8 cellular contexts compared by ENCODE assay signal in the genomic region with DNA sequence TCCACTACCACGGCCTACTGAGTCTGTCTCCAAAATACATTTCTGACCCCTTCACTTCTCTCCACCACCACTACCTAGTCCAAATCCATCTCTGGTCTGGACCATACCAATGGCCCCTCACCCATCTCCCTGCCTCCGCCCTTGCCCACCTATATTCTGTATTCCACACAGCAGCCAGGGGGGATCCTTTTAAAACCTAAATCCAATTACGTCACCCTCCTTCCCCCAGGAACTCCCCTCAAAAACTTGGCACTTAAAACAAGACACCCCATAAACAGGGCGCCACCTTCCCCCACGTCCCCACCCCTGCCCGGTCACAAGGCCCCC. TPM values are rescaled to one million over a fixed set of nuclear protein-coding genes. Genes with fewer than 3 reads are reported as not detected.
DNase-seq lines count a peak whose midpoint lies in the region; ATAC-seq and TF ChIP-seq lines count a peak whose summit lies in the region.

No MANE protein-coding gene starts in this region.

- no peak for DNase-seq in SK-N-MC (ENCODE audit: low read depth, low spot score)
- no peak for DNase-seq in fibroblast of pulmonary artery (ENCODE audit: low read depth)
- no peak for DNase-seq in psoas muscle
- no peak for DNase-seq in GM13976 (ENCODE audit: low spot score)
- no peak for DNase-seq in NCI-H446 (lab: John Stamatoyannopoulos, UW)
- DNase-seq in NCI-H1930 (lab: John Stamatoyannopoulos, UW), result no peak

- 1 to 6% (median 2%) methylated on average over 6 of the region's 6 CpGs for WGBS in psoas muscle, 3 donors

- H3K4me1 ChIP-seq in psoas muscle, result peaks cover 11% of the 10 kb centered on the region

- intact Hi-C loops in psoas muscle (cut with DNase I), result loop anchor here in 1 of 2 donors (5.0 kb wide), 2 partner anchors 99 to 129 kb away; no protein-coding TSS in a partner anchor

- H3K9ac ChIP-seq in SK-N-MC (ENCODE audit: insufficient read length), result peak overlapping the region; percentile 96

- H3K9me3 ChIP-seq in SK-N-MC (ENCODE audit: low read depth, low read length) (0 out of 2 replicates have a peak, but pooled peaks cover 5% of the 10 kb centered on the region), psoas muscle (no peaks in the 10 kb centered on the region)

- no peak overlapping the region for H3K27ac ChIP-seq in SK-N-MC
- peak overlapping the region; percentile 85 for H3K27ac ChIP-seq in psoas muscle

- H3K36me3 ChIP-seq in SK-N-MC (ENCODE audit: insufficient read depth, low read length), result peaks cover 45% of the 10 kb centered on the region
- H3K36me3 ChIP-seq in psoas muscle (ENCODE audit: insufficient read depth in 1 of 2, low read depth in 1 of 2), result peaks cover 6 to 43% of the 10 kb centered on the region in 2 donors

- no peak for ATAC-seq in psoas muscle
- no peak for ATAC-seq in HG02970 (IDR thresholded peaks at IDR 0.05; ENCODE audit: low FRiP score, unreplicated experiment)

- H3K4me3 ChIP-seq in GM08714 (ENCODE audit: low read length), result peak overlapping the region; percentile 95
- peak overlapping the region; percentile 86 for H3K4me3 ChIP-seq in SK-N-MC
- H3K4me3 ChIP-seq in fibroblast of pulmonary artery (replicated peaks; ENCODE audit: low read depth, low read length), result peak overlapping the region; percentile 94
- peak overlapping the region; percentile 95 for H3K4me3 ChIP-seq in psoas muscle

- in situ Hi-C loops in GM13976 (cut with MboI; ENCODE audit: low sequenced_read_pairs, unreplicated experiment), result loop anchor here (10.0 kb wide), 1 partner anchor 96 kb away; no protein-coding TSS in a partner anchor

- peaks cover 0 to 5% (median 0%) of the 10 kb centered on the region in 3 donors for H3K27me3 ChIP-seq in psoas muscle (ENCODE audit: insufficient read depth in 3 of 3, low read length in 2 of 3)

- TF ChIP-seq CTCF in fibroblast of pulmonary artery (IDR thresholded peaks at IDR 0.05; ENCODE audit: low read length, missing control alignments) (no peak), psoas muscle (IDR thresholded peaks at IDR 0.05) (no peak), GM13976 (IDR thresholded peaks at IDR 0.05; ENCODE audit: borderline replicate concordance, control extremely low read depth, extremely low read depth, insufficient read depth, missing control alignments) (no peak)

RNA-seq across cellular contexts. Expression of gene PDRG1, which starts 0.7 kb away (rescaled TPM):
- 10 to 100 TPM in 2 of 4 donors, 1 to 10 TPM in 2; 7.8 to 15.8 (median 11.1) TPM for total RNA-seq in psoas muscle
- 10 to 100 TPM; 12.9 to 37.5 (median 32.4) TPM for polyA plus RNA-seq in psoas muscle

RNA-seq across cellular contexts. Expression of gene XKR7, which starts 16.8 kb away (rescaled TPM):
- total RNA-seq in psoas muscle, result under 1 TPM in 1 of 4 donors, not detected in 3; 0.02 TPM
- under 1 TPM in 1 of 3 donors, not detected in 2; under 0.01 TPM for polyA plus RNA-seq in psoas muscle

RNA-seq across cellular contexts. Expression of gene CCM2L, which starts 59.1 kb away (rescaled TPM):
- 1 to 10 TPM; 3.3 to 7.3 (median 3.7) TPM for total RNA-seq in psoas muscle
- polyA plus RNA-seq in psoas muscle, result 1 to 10 TPM; 3.4 to 4.9 (median 4.0) TPM
